ENCODE assay signal across 8 cellular contexts in the genomic region with DNA sequence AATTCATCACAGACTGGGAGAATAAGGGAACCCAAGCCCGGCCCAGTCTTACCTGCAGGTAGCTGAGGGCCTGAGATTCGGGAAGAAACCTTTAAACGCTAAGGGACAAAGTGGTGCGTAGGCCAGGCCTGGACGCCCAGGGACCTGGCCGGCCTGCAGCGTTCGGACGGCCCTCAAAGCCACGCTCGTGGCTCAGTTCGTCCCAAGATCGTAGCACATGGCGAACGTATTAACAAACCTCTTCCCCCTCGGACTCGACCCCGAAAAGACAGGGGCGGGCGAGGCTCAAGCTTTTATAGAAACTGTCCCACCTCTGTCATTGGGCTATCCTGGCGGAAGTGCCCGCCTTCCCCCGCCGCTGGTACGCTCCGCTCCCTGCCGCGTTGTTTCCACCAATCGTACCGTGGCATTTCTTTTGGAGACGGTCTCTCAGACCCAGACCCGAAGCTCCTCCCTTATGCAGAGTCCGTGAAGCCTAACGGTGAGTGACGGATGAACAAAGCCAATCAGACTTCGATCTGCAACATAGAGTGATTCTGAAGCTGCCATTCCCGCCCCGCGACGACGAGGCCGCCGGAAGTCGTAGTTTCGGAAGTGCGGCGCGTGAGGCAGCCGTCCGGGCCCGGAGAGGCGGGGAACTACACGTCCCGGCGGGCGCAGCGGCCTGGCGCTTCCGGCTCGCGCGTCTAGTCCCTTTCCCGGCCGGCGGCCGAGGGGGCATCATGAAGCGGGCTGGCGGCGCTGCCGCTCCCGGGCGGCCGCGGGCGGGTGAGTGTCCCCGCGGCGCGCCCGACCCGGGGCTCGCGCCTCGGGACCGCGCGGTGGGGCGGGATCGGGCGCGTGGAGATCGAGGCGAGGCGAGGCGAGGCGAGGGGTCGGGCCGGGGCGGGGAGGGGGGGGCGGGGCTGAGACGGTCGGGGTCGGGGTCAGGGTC. TPM values are rescaled to one million over a fixed set of nuclear protein-coding genes. Genes with fewer than 3 reads are reported as not detected.
A peak's percentile ranks its signal among the peaks of the same experiment; 100 is the strongest.
DNase-seq lines count a peak whose midpoint lies in the region; ATAC-seq, FAIRE-seq and TF ChIP-seq lines count a peak whose summit lies in the region.

A gene (plus strand): TSS at position 692 of the 934 bp plus-strand sequence. CDS start 8,139 bp downstream, outside the sequence.

- POLR2A ChIA-PET in activated CD4-positive, alpha-beta T cell treated with anti-CD3 and anti-CD28 coated beads for 36 hours (lab: Charles Lee), result interaction anchor here (0.6 to 1.6 kb wide), 42 partner anchors 9 to 850 kb away, joined by 3 to 19 read pairs (median 5); a partner anchor contains a TSS

- peak; percentile 99 for FAIRE-seq in kidney (lab: Jason Lieb, UNC)

- H3K4me3 ChIP-seq in choroid plexus epithelial cell (ENCODE audit: low read depth, low read length) (peak within 1 kb of the TSS; percentile 97), kidney (ENCODE audit: low read length in 2 of 2) (peak within 1 kb of the TSS; percentile 96 to 99)

- H3K27ac ChIP-seq in kidney (ENCODE audit: low read depth in 2 of 2, low read length in 2 of 2), result peak within 1 kb of the TSS; percentile 74 to 78

- peak within 1 kb of the TSS; percentile 89 for H3K4me3 Mint-ChIP-seq in activated CD4-positive, alpha-beta T cell treated with anti-CD3 and anti-CD28 coated beads for 36 hours

- peak; percentile 87 for ATAC-seq in HG03442 (IDR thresholded peaks at IDR 0.05; ENCODE audit: unreplicated experiment)
- ATAC-seq in activated CD4-positive, alpha-beta T cell treated with anti-CD3 and anti-CD28 coated beads for 36 hours, result peak; percentile 95

- TF ChIP-seq CTCF in choroid plexus epithelial cell (conservative IDR thresholded peaks at IDR 0.05; ENCODE audit: low read depth, low read length), result no peak
- TF ChIP-seq CTCF in kidney (IDR thresholded peaks at IDR 0.05; ENCODE audit: borderline replicate concordance, extremely low read depth, insufficient read depth), result no peak

- peaks cover 48% of the 10 kb centered on the region for H3K36me3 Mint-ChIP-seq in activated CD4-positive, alpha-beta T cell treated with anti-CD3 and anti-CD28 coated beads for 36 hours (ENCODE audit: low read depth)

- peaks cover 31% of the 10 kb centered on the region for H3K4me1 Mint-ChIP-seq in activated CD4-positive, alpha-beta T cell treated with anti-CD3 and anti-CD28 coated beads for 36 hours

- intact Hi-C loops in activated CD4-positive, alpha-beta T cell treated with anti-CD3 and anti-CD28 coated beads for 36 hours (cut with DNase I, micrococcal nuclease), result loop anchor here (1.0 to 5.0 kb wide), 24 partner anchors 19 to 735 kb away; a partner anchor contains a TSS
- intact Hi-C loops in kidney (cut with DNase I), result no loop called here

- H3K27me3 Mint-ChIP-seq in activated CD4-positive, alpha-beta T cell treated with anti-CD3 and anti-CD28 coated beads for 36 hours, result no peaks in the 10 kb centered on the region

- peak within 1 kb of the TSS; percentile 90 to 98 for H3K9ac ChIP-seq in kidney (ENCODE audit: low read length in 2 of 2)

- H3K4me1 ChIP-seq in kidney (ENCODE audit: control insufficient read depth in 1 of 2, insufficient read depth in 1 of 2, low read depth in 1 of 2, low read length in 2 of 2), result peaks cover 13 to 61% of the 10 kb centered on the region in 2 donors

- H3K9me3 ChIP-seq in kidney (ENCODE audit: control insufficient read depth in 1 of 2, low read length in 2 of 2), result no peaks in the 10 kb centered on the region

- H3K27ac Mint-ChIP-seq in activated CD4-positive, alpha-beta T cell treated with anti-CD3 and anti-CD28 coated beads for 36 hours, result peak within 1 kb of the TSS; percentile 94

- CTCF ChIA-PET in activated CD4-positive, alpha-beta T cell treated with anti-CD3 and anti-CD28 coated beads for 36 hours (lab: Charles Lee), result interaction anchor here (0.6 to 1.8 kb wide), 13 partner anchors 9 to 1949 kb away, joined by 3 to 20 read pairs (median 5); a partner anchor contains a TSS

- no peaks in the 10 kb centered on the region for H3K9me3 Mint-ChIP-seq in activated CD4-positive, alpha-beta T cell treated with anti-CD3 and anti-CD28 coated beads for 36 hours (ENCODE audit: low read depth)

- H3K36me3 ChIP-seq in kidney (ENCODE audit: control insufficient read depth in 1 of 2, insufficient read depth in 2 of 2, low read length in 2 of 2), result peaks cover 0 to 3% of the 10 kb centered on the region in 2 donors

- DNase-seq in Ammon's horn (ENCODE audit: low spot score) (peak; percentile 100), GM19238 (ENCODE audit: insufficient read length, low spot score) (peak; percentile 100), NCI-H524 (lab: John Stamatoyannopoulos, UW) (peak; percentile 100), choroid plexus epithelial cell (ENCODE audit: low read depth) (peak; percentile 100), kidney (peak; percentile 100)
- DNase-seq in activated CD4-positive, alpha-beta T cell treated with anti-CD3 and anti-CD28 coated beads for 36 hours, result peak; percentile 98
- peak; percentile 97 for DNase-seq in stimulated activated CD4-positive, alpha-beta T cell treated with anti-CD3 and anti-CD28 coated beads, Interleukin-15, amount 100 ng/mL, for 24 hours

RNA-seq across cellular contexts. Expression of the gene that starts here (rescaled TPM):
- 10 to 100 TPM; 70.7 to 93.7 TPM for total RNA-seq in activated CD4-positive, alpha-beta T cell treated with anti-CD3 and anti-CD28 coated beads for 36 hours
- 66.8 TPM for total RNA-seq in kidney
- 26.1 TPM for polyA plus RNA-seq in kidney (ENCODE audit: insufficient read depth, low read depth, low replicate concordance)

Comparison
In these comparisons a context has a peak if more than half of its experiments do, and no peak if none do; other contexts are left out.
1. Peak in every context shown above with its lines: DNase-seq, ATAC-seq, H3K4me3 ChIP-seq and H3K27ac ChIP-seq.